ENCODE assay signal across 23 cellular contexts in the genomic region with DNA sequence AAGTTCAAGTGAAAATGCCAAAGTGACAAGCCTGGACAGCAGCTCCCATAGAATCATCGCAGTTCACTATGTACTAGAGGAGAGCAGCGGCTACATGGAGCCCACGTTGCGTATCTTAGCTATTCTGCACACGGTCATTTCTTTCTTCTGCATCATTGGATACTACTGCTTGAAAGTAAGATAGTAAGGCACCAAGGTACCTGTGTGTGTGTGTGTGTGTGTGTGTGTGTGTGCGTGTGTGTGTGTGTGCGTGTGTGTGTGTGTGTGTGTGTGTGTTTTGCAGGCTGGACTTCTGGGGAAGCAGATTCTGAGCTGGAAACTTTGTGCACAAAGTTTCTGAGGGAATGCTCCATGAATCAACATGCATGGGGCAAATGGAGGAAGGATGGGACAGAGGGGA.
A peak's percentile ranks its signal among the peaks of the same experiment; 100 is the strongest.
DNase-seq lines count a peak whose midpoint lies in the region; ATAC-seq and TF ChIP-seq lines count a peak whose summit lies in the region.
"Had no signal": no experiment of that assay in that cellular context is flagged by ENCODE, and none has a peak within 500 bp of the region (broad histone marks: within the 10 kb centered on the region; RNA-seq: fewer than 3 reads in every experiment).

No MANE protein-coding gene starts in this region.

- H3K23ac ChIP-seq in mesenchymal stem cell (ENCODE audit: low read length in 2 of 2), result no peak overlapping the region

- H3K18ac ChIP-seq in mesenchymal stem cell (ENCODE audit: low read depth in 1 of 2, low read length in 2 of 2), result no peak overlapping the region

- no peak overlapping the region for H2BK5ac ChIP-seq in mesenchymal stem cell (ENCODE audit: low read depth, low read length, poor library complexity, severe bottlenecking)

- no peak overlapping the region for H2AFZ ChIP-seq in mesenchymal stem cell (ENCODE audit: low read depth, low read length)

- no peak for ATAC-seq in Right ventricle myocardium superior (ENCODE audit: poor library complexity)
- ATAC-seq: GM12878 had no signal

- H3K27ac ChIP-seq in cardiac muscle cell (peak overlapping the region; percentile 6), HEK293 (ENCODE audit: extremely low read depth, low read depth, low read length) (no peak overlapping the region), mesenchymal stem cell (ENCODE audit: low read length, poor library complexity, severe bottlenecking) (no peak overlapping the region)
- H3K27ac ChIP-seq: BLaER1 had no signal

- H3K79me1 ChIP-seq in mesenchymal stem cell (replicated peaks; ENCODE audit: low read length, poor library complexity, severe bottlenecking), result no peaks in the 10 kb centered on the region

- WGBS in mesenchymal stem cell, result 75% methylated on average over 7 of the region's 7 CpGs

- POLR2A ChIA-PET in HEK293 (lab: Yijun Ruan, JAX), result interaction anchor here (0.6 kb wide), 1 partner anchor 236 kb away, joined by 3 read pairs; no protein-coding TSS in a partner anchor

- H3K4me1 ChIP-seq in cardiac muscle cell (ENCODE audit: low read depth) (no peaks in the 10 kb centered on the region), HEK293 (ENCODE audit: control insufficient read depth, insufficient read depth, low read length) (peaks cover 2% of the 10 kb centered on the region; the same call in 1 of the 2 replicates), mesenchymal stem cell (ENCODE audit: control insufficient read depth, insufficient read depth, low read depth, low read length) (no peaks in the 10 kb centered on the region)
- H3K4me1 ChIP-seq: BE2C had no signal

- H3K4me3 ChIP-seq in cardiac muscle cell (no peak overlapping the region), HEK293 (ENCODE audit: low read depth, low read length) (no peak overlapping the region), mesenchymal stem cell (ENCODE audit: insufficient read depth in 1 of 2, low read depth in 1 of 2, low read length in 2 of 2) (no peak overlapping the region)
- H3K4me3 ChIP-seq: BLaER1, GM12878 had no signal

- no peak overlapping the region for H3K4ac ChIP-seq in mesenchymal stem cell (ENCODE audit: low read depth in 1 of 2, low read length in 2 of 2)

- peaks cover 79% of the 10 kb centered on the region for H3K36me3 ChIP-seq in cardiac muscle cell
- no peaks in the 10 kb centered on the region for H3K36me3 ChIP-seq in HEK293 (ENCODE audit: control insufficient read depth in 2 of 2, insufficient read depth in 1 of 2, low read length in 2 of 2)
- H3K36me3 ChIP-seq in mesenchymal stem cell (ENCODE audit: control insufficient read depth in 1 of 2, insufficient read depth in 2 of 2, low read depth in 1 of 2, low read length in 2 of 2), result no peaks in the 10 kb centered on the region
- H3K36me3 ChIP-seq: BLaER1 had no signal

- DNase-seq in cardiac muscle cell (ENCODE audit: low read depth in 1 of 2, low spot score in 1 of 2) (no peak), Right ventricle myocardium superior (no peak), mesenchymal stem cell (no peak), NAMALWA (ENCODE audit: low spot score) (no peak), NCI-H524 (lab: John Stamatoyannopoulos, UW) (no peak)
- DNase-seq: 8988T; ACHN; BE2C; C1 segment of cervical spinal cord; CD4-positive, alpha-beta memory T cell; CD4-positive, CD25-positive, alpha-beta regulatory T cell; CD8-positive, alpha-beta memory T cell; COR-L47; DMS 273 treated with DMSO at 0.1 percent for 48 hours; DMS153; DMS53; DMS79; DND-41; EL; GDM1 had no signal

- no peak overlapping the region for H3K4me2 ChIP-seq in mesenchymal stem cell (ENCODE audit: low read length, poor library complexity, severe bottlenecking)
- H3K4me2 ChIP-seq: BLaER1 had no signal

- no peak overlapping the region for H2BK120ac ChIP-seq in mesenchymal stem cell (ENCODE audit: low read depth, low read length)

- H3K9ac ChIP-seq in mesenchymal stem cell (ENCODE audit: low read length), result no peak overlapping the region
- H3K9ac ChIP-seq: BLaER1 had no signal

- H3K9me3 ChIP-seq in cardiac muscle cell (ENCODE audit: low read depth) (no peaks in the 10 kb centered on the region), HEK293 (ENCODE audit: control insufficient read depth, insufficient read depth, low read depth, low read length) (no peaks in the 10 kb centered on the region), mesenchymal stem cell (ENCODE audit: control insufficient read depth, low read length) (no peaks in the 10 kb centered on the region)
- H3K9me3 ChIP-seq: BE2C, BLaER1 had no signal

- H2AK5ac ChIP-seq in mesenchymal stem cell (ENCODE audit: low read length, severe bottlenecking), result peak overlapping the region; percentile 51

- H2BK15ac ChIP-seq in mesenchymal stem cell (ENCODE audit: low read depth, poor library complexity, severe bottlenecking), result no peak overlapping the region

- intact Hi-C loops in Right ventricle myocardium superior (cut with DNase I), result no loop called here

- TF ChIP-seq CTCF in cardiac muscle cell (IDR thresholded peaks at IDR 0.05; ENCODE audit: low read depth, low read length), result no peak
- TF ChIP-seq CTCF in HEK293 (tag by site-specific recombination; IDR thresholded peaks at IDR 0.05), result no peak

- no peak overlapping the region for H4K91ac ChIP-seq in mesenchymal stem cell (ENCODE audit: low read length)

- no peaks in the 10 kb centered on the region for H3K27me3 ChIP-seq in cardiac muscle cell
- H3K27me3 ChIP-seq in mesenchymal stem cell (ENCODE audit: control insufficient read depth in 1 of 2, insufficient read depth in 1 of 2, low read length in 2 of 2), result no peaks in the 10 kb centered on the region
- H3K27me3 ChIP-seq: BE2C, BLaER1 had no signal

- H2BK12ac ChIP-seq in mesenchymal stem cell (ENCODE audit: low read length in 2 of 2), result no peak overlapping the region

- no peak overlapping the region for H3K14ac ChIP-seq in mesenchymal stem cell (ENCODE audit: low read length in 2 of 2)

- CTCF ChIA-PET in HEK293 (lab: Yijun Ruan, JAX), result interaction anchor here (0.5 to 9.4 kb wide), 7 partner anchors 9 to 917 kb away, joined by 3 to 48 read pairs (median 5); no protein-coding TSS in a partner anchor

- no peak overlapping the region for H4K8ac ChIP-seq in mesenchymal stem cell (ENCODE audit: low read length)

TF ChIP-seq in HEK293, 187 proteins besides CTCF, POLR2A, EP300 and RAD21:
- TF ChIP-seq, protein P1, sequence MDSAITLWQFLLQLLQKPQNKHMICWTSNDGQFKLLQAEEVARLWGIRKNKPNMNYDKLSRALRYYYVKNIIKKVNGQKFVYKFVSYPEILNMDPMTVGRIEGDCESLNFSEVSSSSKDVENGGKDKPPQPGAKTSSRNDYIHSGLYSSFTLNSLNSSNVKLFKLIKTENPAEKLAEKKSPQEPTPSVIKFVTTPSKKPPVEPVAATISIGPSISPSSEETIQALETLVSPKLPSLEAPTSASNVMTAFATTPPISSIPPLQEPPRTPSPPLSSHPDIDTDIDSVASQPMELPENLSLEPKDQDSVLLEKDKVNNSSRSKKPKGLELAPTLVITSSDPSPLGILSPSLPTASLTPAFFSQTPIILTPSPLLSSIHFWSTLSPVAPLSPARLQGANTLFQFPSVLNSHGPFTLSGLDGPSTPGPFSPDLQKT (IDR thresholded peaks at IDR 0.05; ENCODE audit: borderline replicate concordance, low read depth, low read length), result no peak
- TF ChIP-seq, protein P2, sequence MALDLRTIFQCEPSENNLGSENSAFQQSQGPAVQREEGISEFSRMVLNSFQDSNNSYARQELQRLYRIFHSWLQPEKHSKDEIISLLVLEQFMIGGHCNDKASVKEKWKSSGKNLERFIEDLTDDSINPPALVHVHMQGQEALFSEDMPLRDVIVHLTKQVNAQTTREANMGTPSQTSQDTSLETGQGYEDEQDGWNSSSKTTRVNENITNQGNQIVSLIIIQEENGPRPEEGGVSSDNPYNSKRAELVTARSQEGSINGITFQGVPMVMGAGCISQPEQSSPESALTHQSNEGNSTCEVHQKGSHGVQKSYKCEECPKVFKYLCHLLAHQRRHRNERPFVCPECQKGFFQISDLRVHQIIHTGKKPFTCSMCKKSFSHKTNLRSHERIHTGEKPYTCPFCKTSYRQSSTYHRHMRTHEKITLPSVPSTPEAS (tag by site-specific recombination; IDR thresholded peaks at IDR 0.05), result peak; percentile 93
- no peak for TF ChIP-seq ZXDB (tag by site-specific recombination; IDR thresholded peaks at IDR 0.05)
- TF ChIP-seq ZNF707 (tag by site-specific recombination; IDR thresholded peaks at IDR 0.05), result no peak
- TF ChIP-seq ZNF555 (tag by site-specific recombination; conservative IDR thresholded peaks at IDR 0.05), result no peak
- no peak for TF ChIP-seq ZNF37A (tag by site-specific recombination; IDR thresholded peaks at IDR 0.05)
- no peak for TF ChIP-seq ZSCAN30 (tag by site-specific recombination; IDR thresholded peaks at IDR 0.05)
- TF ChIP-seq ZNF791 (tag by site-specific recombination; IDR thresholded peaks at IDR 0.05), result no peak
